ENCODE assay signal across 7 cellular contexts in genomic region chr3:146640955-146641867, GRCh38. TPM values are rescaled to one million over a fixed set of nuclear protein-coding genes. Genes with fewer than 3 reads are reported as not detected.
DNase-seq lines count a peak whose midpoint lies in the region; ATAC-seq and TF ChIP-seq lines count a peak whose summit lies in the region.

No MANE protein-coding gene starts in this region.

- H3K27me3 ChIP-seq in DND-41 (ENCODE audit: insufficient read depth, low read length, poor library complexity) (no peaks in the 10 kb centered on the region), lung (ENCODE audit: control insufficient read depth, insufficient read depth) (no peaks in the 10 kb centered on the region)

- in situ Hi-C loops in T47D (cut with HindIII; ENCODE audit: low pct_unique_long_range_greater_than_20kb, low sequenced_read_pairs): no loop called here

- 26 to 28% methylated on average over 3 of the region's 3 CpGs for WGBS in lung, 2 donors

- H3K27ac ChIP-seq in DND-41 (ENCODE audit: low read length) (peak overlapping the region; percentile 63), lung (ENCODE audit: low read depth in 1 of 2, low read length in 1 of 2) (no peak overlapping the region)

- peak; percentile 82 for TF ChIP-seq CTCF in DND-41 (IDR thresholded peaks at IDR 0.05; ENCODE audit: borderline replicate concordance, extremely low read depth, low read length, poor library complexity, severe bottlenecking)
- TF ChIP-seq CTCF in lung (IDR thresholded peaks at IDR 0.05; ENCODE audit: control extremely low read depth, extremely low read depth): peak; percentile 35

- DNase-seq in DND-41 (peak; percentile 49), NCI-H526 treated with DMSO at 0.1 percent for 48 hours (lab: John Stamatoyannopoulos, UW) (peak; percentile 51), T47D (ENCODE audit: low read depth in 1 of 2, low spot score in 1 of 2) (peak; percentile 21 to 76), lung (ENCODE audit: low spot score) (no peak), activated T-cell treated with anti-CD3 and anti-CD28 coated beads for 4 hours (no peak)

- peak overlapping the region; percentile 27; the same call in 1 of the 2 replicates for H3K9ac ChIP-seq in DND-41 (ENCODE audit: low read depth, low read length)

- H3K9me3 ChIP-seq in DND-41 (ENCODE audit: insufficient read depth, low read length, severe bottlenecking): peaks cover 4% of the 10 kb centered on the region
- no peaks in the 10 kb centered on the region for H3K9me3 ChIP-seq in lung (ENCODE audit: control insufficient read depth in 2 of 2, insufficient read depth in 1 of 2, low read length in 1 of 2)

- H4K20me1 ChIP-seq in DND-41 (ENCODE audit: insufficient read depth, low read length): no peaks in the 10 kb centered on the region

- ATAC-seq in DND-41 (ENCODE audit: insufficient read depth, low read depth) (peak; percentile 86), GM19397 (IDR thresholded peaks at IDR 0.05; ENCODE audit: unreplicated experiment) (peak; percentile 72), HG03342 (IDR thresholded peaks at IDR 0.05; ENCODE audit: unreplicated experiment) (peak; percentile 82), lung (ENCODE audit: insufficient read depth, low FRiP score) (no peak)

- no peaks in the 10 kb centered on the region for H3K79me2 ChIP-seq in DND-41 (ENCODE audit: insufficient read depth, low read length)

- H3K36me3 ChIP-seq in DND-41 (ENCODE audit: insufficient read depth, low read length) (no peaks in the 10 kb centered on the region), lung (ENCODE audit: control insufficient read depth in 2 of 2, insufficient read depth in 2 of 2, low read length in 2 of 2) (no peaks in the 10 kb centered on the region)

- peaks cover 34% of the 10 kb centered on the region for H3K4me1 ChIP-seq in DND-41 (ENCODE audit: insufficient read depth, low read length)
- H3K4me1 ChIP-seq in lung (ENCODE audit: control insufficient read depth in 2 of 2, insufficient read depth in 2 of 2, low read length in 2 of 2): no peaks in the 10 kb centered on the region

- no peak overlapping the region; the same call in 1 of the 2 replicates for H3K4me2 ChIP-seq in DND-41 (ENCODE audit: insufficient read depth, low read length)

- no peak overlapping the region for H2AFZ ChIP-seq in DND-41 (ENCODE audit: low read depth, low read length)

- H3K4me3 ChIP-seq in DND-41 (ENCODE audit: low read depth in 1 of 2, low read length in 2 of 2) (no peak overlapping the region), lung (no peak overlapping the region)

RNA-seq across cellular contexts. Expression of gene PLSCR5, which starts 36.1 kb away (rescaled TPM):
- not detected for total RNA-seq in lung
- not detected for polyA plus RNA-seq in lung

Comparison
In these comparisons a context has a peak if more than half of its experiments do, and no peak if none do; other contexts are left out.
1. DNase-seq: peak in DND-41 (single experiment), NCI-H526 treated with DMSO at 0.1 percent for 48 hours (single experiment) and T47D (2 of 2); none in lung (single experiment) and activated T-cell treated with anti-CD3 and anti-CD28 coated beads for 4 hours (single experiment).